Comparison of ENCODE assay signal across 20 cellular contexts in the genomic region with DNA sequence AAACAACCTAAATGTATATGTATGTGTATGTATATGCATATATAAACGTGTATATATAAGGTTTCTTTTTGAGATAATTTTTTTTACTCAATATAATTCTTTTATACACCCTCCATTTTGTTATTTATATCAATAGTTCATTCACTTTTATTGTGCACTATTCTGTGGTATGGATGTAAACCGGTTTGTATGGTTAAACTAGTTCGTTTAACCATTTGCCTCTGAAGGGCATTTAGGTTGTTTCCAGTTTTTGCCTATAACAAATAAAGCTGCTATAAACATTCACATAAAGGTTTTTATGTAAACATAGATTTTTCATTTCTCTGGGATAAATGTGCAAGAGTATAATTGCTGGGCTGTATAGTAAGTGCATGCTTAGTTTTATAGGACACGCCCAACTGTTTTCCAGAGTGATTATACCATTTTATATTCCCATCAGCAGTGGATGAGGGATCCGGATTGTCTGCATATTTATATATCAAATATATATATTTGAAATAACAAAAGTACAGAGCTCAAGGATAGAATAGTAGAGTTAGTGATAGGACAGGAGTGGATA.
DNase-seq lines count a peak whose midpoint lies in the region; ATAC-seq and TF ChIP-seq lines count a peak whose summit lies in the region.
"Had no signal": no experiment of that assay in that cellular context is flagged by ENCODE, and none has a peak within 500 bp of the region (broad histone marks: within the 10 kb centered on the region; RNA-seq: fewer than 3 reads in every experiment).

No MANE protein-coding gene starts in this region.

- H3K4me3 ChIP-seq in SK-N-MC (no peak overlapping the region; the same call in 1 of the 2 replicates), A673 (ENCODE audit: low read depth, low read length, poor library complexity, severe bottlenecking) (no peak overlapping the region)
- H3K4me3 ChIP-seq: BLaER1, GM12878 had no signal

- CTCF ChIA-PET in A673 (lab: Charles Lee): no interaction called here

- H3K36me3 ChIP-seq in SK-N-MC (ENCODE audit: insufficient read depth, low read length) (no peaks in the 10 kb centered on the region), A673 (ENCODE audit: insufficient read depth, low read length, poor library complexity, severe bottlenecking) (no peaks in the 10 kb centered on the region)
- H3K36me3 ChIP-seq: BE2C, BLaER1 had no signal

- no peak for TF ChIP-seq CTCF in A673 (conservative IDR thresholded peaks at IDR 0.05; ENCODE audit: low read depth, low read length)

- H3K4me1 ChIP-seq in A673 (ENCODE audit: insufficient read depth, low read length, poor library complexity, severe bottlenecking): no peaks in the 10 kb centered on the region
- H3K4me1 ChIP-seq: BE2C, BLaER1 had no signal

- intact Hi-C loops in left colon (cut with DNase I, micrococcal nuclease): no loop called here
- intact Hi-C loops in A673 (cut with micrococcal nuclease; ENCODE audit: unreplicated experiment): no loop called here

- H3K9me3 ChIP-seq in SK-N-MC (ENCODE audit: low read depth, low read length) (no peaks in the 10 kb centered on the region; the same call in 1 of the 2 replicates), A673 (ENCODE audit: low read depth, low read length, poor library complexity, severe bottlenecking) (no peaks in the 10 kb centered on the region)
- H3K9me3 ChIP-seq: BE2C had no signal

- no peak overlapping the region for H3K9ac ChIP-seq in SK-N-MC (ENCODE audit: insufficient read length)
- H3K9ac ChIP-seq: BLaER1 had no signal

- H3K27me3 ChIP-seq in A673 (replicated peaks; ENCODE audit: insufficient read depth, low read depth, low read length, poor library complexity): no peaks in the 10 kb centered on the region
- H3K27me3 ChIP-seq: BE2C, BLaER1 had no signal

- peak overlapping the region; percentile 81 for H3K27ac ChIP-seq in SK-N-MC
- no peak overlapping the region for H3K27ac ChIP-seq in A673 (ENCODE audit: low read depth, low read length, poor library complexity, severe bottlenecking)
- H3K27ac ChIP-seq: BLaER1 had no signal

- peak; percentile 80 for ATAC-seq in left colon
- ATAC-seq: GM12878 had no signal

- BruUV-seq in A673 (replicated peaks; lab: Mats Ljungman, UMichigan): no TSS peak

- POLR2A ChIA-PET in A673 (lab: Charles Lee; ENCODE audit: low non-redundant PET): no interaction called here

- DNase-seq in SK-N-MC (ENCODE audit: low read depth, low spot score) (no peak), left colon (no peak), cerebellum (ENCODE audit: low spot score) (no peak), A673 (ENCODE audit: low spot score) (no peak), NCI-H1105 (lab: John Stamatoyannopoulos, UW) (no peak)
- DNase-seq: 8988T; BE2C; C1 segment of cervical spinal cord; CD4-positive, alpha-beta memory T cell; CD4-positive, CD25-positive, alpha-beta regulatory T cell; CD8-positive, alpha-beta memory T cell; COR-L47; DMS 273 treated with DMSO at 0.1 percent for 48 hours; DMS153; DMS53; DMS79; DND-41; GDM1 had no signal
